ENCODE assay signal across 1 cellular context in the genomic region with DNA sequence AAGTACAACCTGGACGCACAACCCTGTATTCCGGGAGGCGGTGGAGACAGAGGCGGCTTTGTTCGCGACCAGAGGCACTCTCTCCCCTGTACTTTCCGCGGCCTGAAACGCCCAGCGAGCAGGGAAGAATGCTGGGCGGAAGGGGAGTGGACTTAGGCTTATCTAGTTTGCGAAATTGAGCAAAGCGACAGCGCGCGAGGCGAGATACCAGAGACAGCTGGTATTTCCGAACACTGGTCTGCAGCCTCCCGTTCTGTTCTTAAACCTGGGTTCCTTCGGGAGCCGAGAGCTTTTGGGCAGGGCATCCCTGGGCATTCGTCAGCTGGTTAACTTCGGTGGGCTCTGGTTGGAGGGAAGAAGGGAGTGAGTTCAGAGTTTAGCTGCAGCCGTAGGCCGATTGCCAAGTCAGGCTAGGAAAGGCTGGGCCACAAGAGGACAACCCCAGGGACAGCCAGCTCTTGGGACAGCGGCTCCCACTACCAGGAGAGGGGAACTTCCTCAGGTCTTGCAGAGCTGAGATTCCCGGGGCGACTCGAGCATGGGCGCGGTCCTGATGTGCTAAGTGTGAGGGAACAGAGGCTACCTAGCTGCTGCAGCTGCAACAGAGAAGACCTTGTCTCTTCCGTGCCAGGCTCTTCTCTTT.
TF ChIP-seq lines count a peak whose summit lies in the region.

No MANE protein-coding gene starts in this region.

TF ChIP-seq in HepG2, 621 proteins besides CTCF, POLR2A, EP300 and RAD21 (continued from another document and continues in another):
- no peak for TF ChIP-seq KIAA2018 (CRISPR knock-in tag; IDR thresholded peaks at IDR 0.05; ENCODE audit: borderline replicate concordance)
- no peak for TF ChIP-seq ZNF3 (CRISPR knock-in tag; IDR thresholded peaks at IDR 0.05)
- TF ChIP-seq NKX3-1 (CRISPR knock-in tag; IDR thresholded peaks at IDR 0.05) = no peak
- TF ChIP-seq ELF3 (CRISPR knock-in tag; IDR thresholded peaks at IDR 0.05) = peak; percentile 74
- TF ChIP-seq ZHX1 (CRISPR knock-in tag; IDR thresholded peaks at IDR 0.05; ENCODE audit: low read depth) = no peak
- TF ChIP-seq BCLAF1 (IDR thresholded peaks at IDR 0.05) = no peak
- TF ChIP-seq ZIK1 (CRISPR knock-in tag; IDR thresholded peaks at IDR 0.05; ENCODE audit: borderline replicate concordance, low read depth) = 0 out of 2 replicates have a peak, but pooled peaks have one; percentile 57
- TF ChIP-seq ZNF713 (CRISPR knock-in tag; IDR thresholded peaks at IDR 0.05) = no peak
- TF ChIP-seq IRF9 (CRISPR knock-in tag; IDR thresholded peaks at IDR 0.05; ENCODE audit: borderline replicate concordance) = no peak
- no peak for TF ChIP-seq JUNB (CRISPR knock-in tag; IDR thresholded peaks at IDR 0.05; ENCODE audit: borderline replicate concordance)
- no peak for TF ChIP-seq ZFP82 (CRISPR knock-in tag; IDR thresholded peaks at IDR 0.05; ENCODE audit: borderline replicate concordance)
- no peak for TF ChIP-seq BRD4 (CRISPR knock-in tag; IDR thresholded peaks at IDR 0.05)
- no peak for TF ChIP-seq ZNF256 (CRISPR knock-in tag; conservative IDR thresholded peaks at IDR 0.05)
- TF ChIP-seq ZNF629 (CRISPR knock-in tag; conservative IDR thresholded peaks at IDR 0.05) = peak; percentile 27; the same call in 1 of the 2 replicates
- no peak; the same call in 1 of the 2 replicates for TF ChIP-seq ZNF512B (CRISPR knock-in tag; IDR thresholded peaks at IDR 0.05; ENCODE audit: borderline replicate concordance)
- TF ChIP-seq SNAPC2 (CRISPR knock-in tag; IDR thresholded peaks at IDR 0.05) = 0 out of 2 replicates have a peak, but pooled peaks have one; percentile 47
- TF ChIP-seq BRF2 (CRISPR knock-in tag; IDR thresholded peaks at IDR 0.05) = peak; percentile 66; the same call in 1 of the 2 replicates
- TF ChIP-seq NFATC3 (CRISPR knock-in tag; IDR thresholded peaks at IDR 0.05) = no peak
- TF ChIP-seq, protein P1, sequence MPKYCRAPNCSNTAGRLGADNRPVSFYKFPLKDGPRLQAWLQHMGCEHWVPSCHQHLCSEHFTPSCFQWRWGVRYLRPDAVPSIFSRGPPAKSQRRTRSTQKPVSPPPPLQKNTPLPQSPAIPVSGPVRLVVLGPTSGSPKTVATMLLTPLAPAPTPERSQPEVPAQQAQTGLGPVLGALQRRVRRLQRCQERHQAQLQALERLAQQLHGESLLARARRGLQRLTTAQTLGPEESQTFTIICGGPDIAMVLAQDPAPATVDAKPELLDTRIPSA (CRISPR knock-in tag; IDR thresholded peaks at IDR 0.05; ENCODE audit: borderline replicate concordance) = no peak
- TF ChIP-seq TRAFD1 (CRISPR knock-in tag; IDR thresholded peaks at IDR 0.05; ENCODE audit: borderline replicate concordance) = no peak
- no peak; the same call in 1 of the 2 replicates for TF ChIP-seq ZSCAN20 (CRISPR knock-in tag; IDR thresholded peaks at IDR 0.05; ENCODE audit: borderline replicate concordance)
- TF ChIP-seq TGIF2 (CRISPR knock-in tag; IDR thresholded peaks at IDR 0.05) = peak; percentile 84; the same call in 1 of the 2 replicates
- TF ChIP-seq ZSCAN12 (CRISPR knock-in tag; IDR thresholded peaks at IDR 0.05) = no peak
- no peak for TF ChIP-seq ZNF780A (CRISPR knock-in tag; IDR thresholded peaks at IDR 0.05)
- no peak for TF ChIP-seq ZBTB20 (CRISPR knock-in tag; IDR thresholded peaks at IDR 0.05; ENCODE audit: borderline replicate concordance, low read depth)
- TF ChIP-seq ZFX (CRISPR knock-in tag; IDR thresholded peaks at IDR 0.05; ENCODE audit: low read depth) = peak; percentile 51
- TF ChIP-seq JUND (CRISPR knock-in tag; IDR thresholded peaks at IDR 0.05) = no peak
- peak; percentile 70; the same call in 1 of the 2 replicates for TF ChIP-seq ZSCAN29 (CRISPR knock-in tag; conservative IDR thresholded peaks at IDR 0.05)
- no peak for TF ChIP-seq ZNF547 (CRISPR knock-in tag; IDR thresholded peaks at IDR 0.05)
- TF ChIP-seq ZFAT (CRISPR knock-in tag; conservative IDR thresholded peaks at IDR 0.05) = no peak
